ENCODE assay signal across 12 cellular contexts in genomic region chr4:83054928-83055327, GRCh38. TPM values are rescaled to one million over a fixed set of nuclear protein-coding genes. Genes with fewer than 3 reads are reported as not detected.
DNase-seq lines count a peak whose midpoint lies in the region; TF ChIP-seq lines count a peak whose summit lies in the region.
"Had no signal": no experiment of that assay in that cellular context is flagged by ENCODE, and none has a peak within 500 bp of the region (broad histone marks: within the 10 kb centered on the region; RNA-seq: fewer than 3 reads in every experiment).

No MANE protein-coding gene starts in this region.

- intact Hi-C loops in mammary epithelial cell (cut with micrococcal nuclease): loop anchor here (1.0 to 2.0 kb wide), 2 partner anchors 206 to 227 kb away; no protein-coding TSS in a partner anchor

- H3K27me3 ChIP-seq in Karpas-422 (ENCODE audit: low read length) (no peaks in the 10 kb centered on the region), mammary epithelial cell (ENCODE audit: insufficient read depth, low read length) (no peaks in the 10 kb centered on the region)
- H3K27me3 ChIP-seq in effector memory CD4-positive, alpha-beta T cell (replicated peaks; ENCODE audit: control insufficient read depth, insufficient read depth, low read length, poor library complexity, severe bottlenecking): no peaks in the 10 kb centered on the region
- H3K27me3 ChIP-seq: BLaER1, neural progenitor cell had no signal

- BruUV-seq in mammary epithelial cell (replicated peaks; lab: Mats Ljungman, UMichigan): no TSS peak

- peak; percentile 4 for DNase-seq in NCI-H1105 treated with DMSO at 0.1 percent for 48 hours (lab: John Stamatoyannopoulos, UW)
- no peak for DNase-seq in NCI-H1105 (lab: John Stamatoyannopoulos, UW)
- DNase-seq in Karpas-422: peak; percentile 53
- DNase-seq in mammary epithelial cell: no peak
- DNase-seq in middle frontal gyrus (ENCODE audit: extremely low spot score, low spot score): no peak
- DNase-seq in NCI-H446 treated with DMSO at 0.1 percent for 48 hours (lab: John Stamatoyannopoulos, UW): no peak
- no peak for DNase-seq in effector memory CD4-positive, alpha-beta T cell
- DNase-seq: stimulated activated naive B cell treated with anti-CD40 and anti-IgM and Interleukin-4, amounts not matched to agents 10 μg/mL and 1 μg/mL and 100 μg/mL, for 72 hours had no signal

- dilution Hi-C loops in mammary epithelial cell (cut with HindIII; ENCODE audit: low sequenced_read_pairs): no loop called here

- H3K4me1 ChIP-seq in Karpas-422 (ENCODE audit: low read length): no peaks in the 10 kb centered on the region
- no peaks in the 10 kb centered on the region for H3K4me1 ChIP-seq in mammary epithelial cell (ENCODE audit: insufficient read depth, low read length)
- H3K4me1 ChIP-seq in effector memory CD4-positive, alpha-beta T cell (ENCODE audit: control insufficient read depth, insufficient read depth, low read length, poor library complexity, severe bottlenecking): no peaks in the 10 kb centered on the region
- H3K4me1 ChIP-seq: BLaER1, neural progenitor cell had no signal

- H2AFZ ChIP-seq in Karpas-422 (ENCODE audit: low read length) (no peak overlapping the region), mammary epithelial cell (ENCODE audit: low read depth, low read length) (no peak overlapping the region)
- H2AFZ ChIP-seq: neural progenitor cell had no signal

- H4K20me1 ChIP-seq in Karpas-422 (ENCODE audit: insufficient read depth, low read depth, low read length): no peaks in the 10 kb centered on the region
- no peaks in the 10 kb centered on the region for H4K20me1 ChIP-seq in mammary epithelial cell (ENCODE audit: insufficient read depth, low read length)
- H4K20me1 ChIP-seq: BLaER1 had no signal

- H3K9me2 ChIP-seq in Karpas-422 (replicated peaks; ENCODE audit: insufficient read depth, low read length): no peaks in the 10 kb centered on the region

- H3K27ac ChIP-seq in Karpas-422 (ENCODE audit: low read length): no peak overlapping the region
- H3K27ac ChIP-seq in mammary epithelial cell (ENCODE audit: insufficient read depth, low read depth, low read length): no peak overlapping the region
- no peak overlapping the region for H3K27ac ChIP-seq in effector memory CD4-positive, alpha-beta T cell (ENCODE audit: insufficient read depth, low read length, poor library complexity, severe bottlenecking)
- H3K27ac ChIP-seq: BLaER1, neural progenitor cell had no signal

- TF ChIP-seq CTCF in mammary epithelial cell (conservative IDR thresholded peaks at IDR 0.05 in 1 of 2, IDR thresholded peaks at IDR 0.05 in 1 of 2; ENCODE audit: extremely low read depth in 1 of 2, insufficient read depth in 1 of 2, low read depth in 1 of 2, low read length in 2 of 2) (peak; percentile 29 to 38), nephron (IDR thresholded peaks at IDR 0.05; ENCODE audit: unreplicated experiment in 3 of 3) (peak; percentile 6 to 39 (median 22))

- peaks cover 58% of the 10 kb centered on the region for H3K36me3 Mint-ChIP-seq in nephron (ENCODE audit: low read depth)

- CTCF ChIA-PET in mammary epithelial cell (lab: Charles Lee; ENCODE audit: low non-redundant PET): no interaction called here

- no peak overlapping the region for H3K27ac Mint-ChIP-seq in nephron
- H3K27ac Mint-ChIP-seq: dendritic cell treated with granulocyte-macrophage colony-stimulating factor and Interleukin-4, amounts not matched to agents 40 ng/mL and 50 ng/mL, for 4 days; neural progenitor cell; stimulated activated naive B cell treated with anti-CD40 and anti-IgM and Interleukin-4, amounts not matched to agents 10 μg/mL and 1 μg/mL and 100 μg/mL, for 72 hours had no signal

- no peaks in the 10 kb centered on the region for H3K27me3 Mint-ChIP-seq in nephron (ENCODE audit: low read depth)
- H3K27me3 Mint-ChIP-seq: dendritic cell treated with granulocyte-macrophage colony-stimulating factor and Interleukin-4, amounts not matched to agents 40 ng/mL and 50 ng/mL, for 4 days; stimulated activated naive B cell treated with anti-CD40 and anti-IgM and Interleukin-4, amounts not matched to agents 10 μg/mL and 1 μg/mL and 100 μg/mL, for 72 hours had no signal

- H3K4me1 Mint-ChIP-seq in nephron: no peaks in the 10 kb centered on the region
- H3K4me1 Mint-ChIP-seq: neural progenitor cell; stimulated activated naive B cell treated with anti-CD40 and anti-IgM and Interleukin-4, amounts not matched to agents 10 μg/mL and 1 μg/mL and 100 μg/mL, for 72 hours had no signal

- no peak overlapping the region for H3K4me3 Mint-ChIP-seq in nephron
- H3K4me3 Mint-ChIP-seq: dendritic cell treated with granulocyte-macrophage colony-stimulating factor and Interleukin-4, amounts not matched to agents 40 ng/mL and 50 ng/mL, for 4 days; neural progenitor cell; stimulated activated naive B cell treated with anti-CD40 and anti-IgM and Interleukin-4, amounts not matched to agents 10 μg/mL and 1 μg/mL and 100 μg/mL, for 72 hours had no signal

- H3K4me2 ChIP-seq in Karpas-422 (ENCODE audit: low read depth, low read length, poor library complexity, severe bottlenecking): no peak overlapping the region
- H3K4me2 ChIP-seq in mammary epithelial cell (ENCODE audit: insufficient read depth, low read depth, low read length): no peak overlapping the region
- H3K4me2 ChIP-seq: BLaER1, neural progenitor cell had no signal

- in situ Hi-C loops in mammary epithelial cell (cut with MboI; ENCODE audit: low sequenced_read_pairs in 2 of 2): no loop called here

- H3K79me2 ChIP-seq in Karpas-422 (ENCODE audit: low read length): no peaks in the 10 kb centered on the region
- no peaks in the 10 kb centered on the region for H3K79me2 ChIP-seq in mammary epithelial cell (ENCODE audit: insufficient read depth, low read length)

- H3K9me3 Mint-ChIP-seq in nephron: no peaks in the 10 kb centered on the region
- H3K9me3 Mint-ChIP-seq: dendritic cell treated with granulocyte-macrophage colony-stimulating factor and Interleukin-4, amounts not matched to agents 40 ng/mL and 50 ng/mL, for 4 days; neural progenitor cell; stimulated activated naive B cell treated with anti-CD40 and anti-IgM and Interleukin-4, amounts not matched to agents 10 μg/mL and 1 μg/mL and 100 μg/mL, for 72 hours had no signal

- no peaks in the 10 kb centered on the region for H3K9me3 ChIP-seq in Karpas-422 (ENCODE audit: low read length)
- H3K9me3 ChIP-seq in mammary epithelial cell (replicated peaks; ENCODE audit: insufficient read depth, low read length): no peaks in the 10 kb centered on the region
- no peaks in the 10 kb centered on the region for H3K9me3 ChIP-seq in effector memory CD4-positive, alpha-beta T cell (ENCODE audit: control insufficient read depth, low read length)
- H3K9me3 ChIP-seq: BLaER1 had no signal

- H3K9ac ChIP-seq in Karpas-422 (ENCODE audit: low read length) (no peak overlapping the region), mammary epithelial cell (ENCODE audit: insufficient read depth, low read length) (no peak overlapping the region)
- H3K9ac ChIP-seq: BLaER1, neural progenitor cell had no signal

- H3K4me3 ChIP-seq in Karpas-422 (ENCODE audit: low read length) (no peak overlapping the region), mammary epithelial cell (replicated peaks in 1 of 3; ENCODE audit: insufficient read depth in 1 of 3, low read depth in 2 of 3, low read length in 3 of 3) (no peak overlapping the region)
- H3K4me3 ChIP-seq in effector memory CD4-positive, alpha-beta T cell (ENCODE audit: insufficient read depth, low read depth, low read length, poor library complexity, severe bottlenecking): no peak overlapping the region
- H3K4me3 ChIP-seq: BLaER1, neural progenitor cell had no signal

- H3K36me3 ChIP-seq in Karpas-422 (ENCODE audit: insufficient read depth, low read length) (peaks cover 4% of the 10 kb centered on the region; the same call in 1 of the 2 replicates), mammary epithelial cell (ENCODE audit: insufficient read depth, low read length) (peaks cover 6% of the 10 kb centered on the region)
- peaks cover 36% of the 10 kb centered on the region for H3K36me3 ChIP-seq in effector memory CD4-positive, alpha-beta T cell (ENCODE audit: control insufficient read depth, insufficient read depth, low read length)

RNA-seq across cellular contexts. Expression of gene COPS4, which starts 19.9 kb away (rescaled TPM):
- 37.6 and 42.7 TPM in 2 replicates for total RNA-seq in Karpas-422 (2014; rRNA removed; shearing (Covaris generic); ENCODE audit: low replicate concordance)
- 10 to 100 TPM; 34.1 to 69.5 TPM for total RNA-seq in mammary epithelial cell
- 36.4 TPM for polyA plus RNA-seq in mammary epithelial cell
- 4.9 TPM for polyA minus RNA-seq in mammary epithelial cell

RNA-seq across cellular contexts. Expression of gene LIN54, which starts 44.3 kb away (rescaled TPM):
- 5.6 and 10.6 TPM in 2 replicates for total RNA-seq in Karpas-422 (2014; rRNA removed; shearing (Covaris generic); ENCODE audit: low replicate concordance)
- total RNA-seq in mammary epithelial cell: 10 to 100 TPM; 13.0 to 16.2 TPM
- 10.1 TPM for polyA plus RNA-seq in mammary epithelial cell
- 8.2 TPM for polyA minus RNA-seq in mammary epithelial cell

RNA-seq across cellular contexts. Expression of gene PLAC8, which starts 59.6 kb away (rescaled TPM):
- not detected in 2 replicates for total RNA-seq in Karpas-422 (2014; rRNA removed; shearing (Covaris generic); ENCODE audit: low replicate concordance)
- 1 to 10 TPM in 1 of 2 donors, under 1 TPM in 1; 0.40 to 2.8 TPM for total RNA-seq in mammary epithelial cell
- 10.4 TPM for polyA plus RNA-seq in mammary epithelial cell
- polyA minus RNA-seq in mammary epithelial cell: 51.7 TPM

Comparison
In these comparisons a context has a peak if more than half of its experiments do, and no peak if none do; other contexts are left out.
1. DNase-seq: peak in NCI-H1105 treated with DMSO at 0.1 percent for 48 hours (single experiment) and Karpas-422 (single experiment); none in NCI-H1105 (single experiment), mammary epithelial cell (single experiment), middle frontal gyrus (single experiment), NCI-H446 treated with DMSO at 0.1 percent for 48 hours (single experiment) and effector memory CD4-positive, alpha-beta T cell (0 of 3).